In the genomic region with DNA sequence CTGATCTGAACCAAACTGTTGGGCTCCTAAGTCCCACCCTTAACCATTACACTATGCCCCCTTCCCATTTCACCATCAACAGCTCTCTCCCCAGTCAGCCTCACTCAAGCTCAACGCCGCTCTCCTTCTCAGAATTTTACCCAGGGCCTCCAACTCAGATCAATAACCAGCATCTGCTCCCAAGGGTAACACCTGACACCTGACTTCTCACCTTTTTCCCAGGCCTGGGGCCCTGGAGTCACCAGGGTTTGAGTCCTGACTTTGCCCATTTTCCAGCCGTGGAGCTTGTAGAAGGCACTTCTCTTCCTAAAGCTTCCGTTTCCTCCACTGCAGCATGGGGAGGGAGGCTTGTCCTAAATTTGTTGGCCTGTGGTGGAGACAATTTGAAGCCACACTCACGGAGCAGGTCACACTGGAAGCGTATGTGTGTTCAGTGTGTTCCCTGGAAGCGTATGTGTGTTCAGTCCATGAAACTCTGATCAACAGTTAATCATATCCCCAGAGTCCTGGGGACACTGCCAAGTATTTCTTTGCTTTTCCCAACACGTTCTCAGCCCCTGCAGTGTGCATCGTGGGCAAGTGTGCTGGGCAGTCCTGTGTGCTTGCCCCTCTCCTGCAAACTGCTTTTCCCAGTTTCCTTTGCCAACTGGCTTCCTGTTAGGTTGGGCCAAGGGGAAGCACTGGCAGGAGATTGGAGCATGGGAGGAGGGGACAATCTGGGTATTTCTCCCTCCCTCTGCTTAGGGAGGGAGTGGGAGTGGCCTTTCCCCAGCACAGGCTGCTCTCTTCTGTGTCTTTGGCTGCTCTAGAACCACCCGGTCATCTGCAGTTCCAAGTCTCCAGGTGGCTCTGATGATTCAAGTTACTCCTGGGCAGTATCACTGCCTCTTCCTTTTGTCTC, we compare ENCODE assay signal across 8 cellular contexts. TPM values are rescaled to one million over a fixed set of nuclear protein-coding genes. Genes with fewer than 3 reads are reported as not detected.
DNase-seq lines count a peak whose midpoint lies in the region; ATAC-seq and TF ChIP-seq lines count a peak whose summit lies in the region.

No MANE protein-coding gene starts in this region.

- H3K4me1 Mint-ChIP-seq in natural killer cell, result peaks cover 46 to 84% of the 10 kb centered on the region in 2 donors
- peaks cover 47% of the 10 kb centered on the region for H3K4me1 Mint-ChIP-seq in activated CD4-positive, alpha-beta T cell treated with anti-CD3 and anti-CD28 coated beads, Interleukin-2, amount 10 ng/mL, durations not matched to agents 24 days and 14 days
- H3K4me1 Mint-ChIP-seq in CD4-positive, alpha-beta T cell (ENCODE audit: low read depth), result peaks cover 20% of the 10 kb centered on the region

- H3K36me3 Mint-ChIP-seq in natural killer cell, result no peaks in the 10 kb centered on the region
- H3K36me3 Mint-ChIP-seq in activated CD4-positive, alpha-beta T cell treated with anti-CD3 and anti-CD28 coated beads, Interleukin-2, amount 10 ng/mL, durations not matched to agents 24 days and 14 days (ENCODE audit: low read depth), result no peaks in the 10 kb centered on the region
- H3K36me3 Mint-ChIP-seq in CD4-positive, alpha-beta T cell (ENCODE audit: low read depth), result no peaks in the 10 kb centered on the region

- H3K27ac ChIP-seq in CD4-positive, alpha-beta T cell (ENCODE audit: low read depth, low read length), result no peak overlapping the region

- TF ChIP-seq CTCF in natural killer cell (IDR thresholded peaks at IDR 0.05), result no peak
- no peak for TF ChIP-seq CTCF in GM20000 (IDR thresholded peaks at IDR 0.05; ENCODE audit: extremely low read depth, missing control alignments)
- no peak for TF ChIP-seq CTCF in CD4-positive, alpha-beta T cell (IDR thresholded peaks at IDR 0.05)

- CTCF ChIA-PET in CD4-positive, alpha-beta T cell (lab: Charles Lee), result no interaction called here

- H3K4me3 Mint-ChIP-seq in natural killer cell, result no peak overlapping the region
- H3K4me3 Mint-ChIP-seq in activated CD4-positive, alpha-beta T cell treated with anti-CD3 and anti-CD28 coated beads, Interleukin-2, amount 10 ng/mL, durations not matched to agents 24 days and 14 days, result no peak overlapping the region
- no peak overlapping the region for H3K4me3 Mint-ChIP-seq in CD4-positive, alpha-beta T cell

- peak overlapping the region; percentile 47 to 63 for H3K27ac Mint-ChIP-seq in natural killer cell
- H3K27ac Mint-ChIP-seq in activated CD4-positive, alpha-beta T cell treated with anti-CD3 and anti-CD28 coated beads, Interleukin-2, amount 10 ng/mL, durations not matched to agents 24 days and 14 days, result no peak overlapping the region
- H3K27ac Mint-ChIP-seq in CD4-positive, alpha-beta T cell, result no peak overlapping the region

- no peak for ATAC-seq in natural killer cell
- no peak for ATAC-seq in CD4-positive, alpha-beta T cell (ENCODE audit: poor library complexity)

- DNase-seq in DMS 273 (lab: John Stamatoyannopoulos, UW; ENCODE audit: unreplicated experiment), result peak; percentile 69
- DNase-seq in NCI-H2029 treated with DMSO at 0.1 percent for 48 hours (lab: John Stamatoyannopoulos, UW), result peak; percentile 91
- DNase-seq in dermis blood vessel endothelial cell, result peak; percentile 77
- DNase-seq in natural killer cell, result no peak
- no peak for DNase-seq in NCI-H524 treated with DMSO at 0.1 percent for 48 hours (lab: John Stamatoyannopoulos, UW)
- no peak for DNase-seq in activated CD4-positive, alpha-beta T cell treated with anti-CD3 and anti-CD28 coated beads, Interleukin-2, amount 10 ng/mL, durations not matched to agents 24 days and 14 days
- DNase-seq in GM20000 (ENCODE audit: low spot score), result no peak
- DNase-seq in CD4-positive, alpha-beta T cell, result no peak

- no peaks in the 10 kb centered on the region for H3K9me3 ChIP-seq in CD4-positive, alpha-beta T cell (ENCODE audit: control insufficient read depth, low read length)

- POLR2A ChIA-PET in CD4-positive, alpha-beta T cell (lab: Charles Lee), result no interaction called here

- no peaks in the 10 kb centered on the region for H3K27me3 Mint-ChIP-seq in natural killer cell (ENCODE audit: low read depth in 2 of 2)
- H3K27me3 Mint-ChIP-seq in activated CD4-positive, alpha-beta T cell treated with anti-CD3 and anti-CD28 coated beads, Interleukin-2, amount 10 ng/mL, durations not matched to agents 24 days and 14 days, result peaks cover 5% of the 10 kb centered on the region
- no peaks in the 10 kb centered on the region for H3K27me3 Mint-ChIP-seq in CD4-positive, alpha-beta T cell

- H3K9me3 Mint-ChIP-seq in natural killer cell, result no peaks in the 10 kb centered on the region
- no peaks in the 10 kb centered on the region for H3K9me3 Mint-ChIP-seq in activated CD4-positive, alpha-beta T cell treated with anti-CD3 and anti-CD28 coated beads, Interleukin-2, amount 10 ng/mL, durations not matched to agents 24 days and 14 days
- H3K9me3 Mint-ChIP-seq in CD4-positive, alpha-beta T cell, result no peaks in the 10 kb centered on the region

- intact Hi-C loops in natural killer cell (cut with micrococcal nuclease), result no loop called here
- intact Hi-C loops in activated CD4-positive, alpha-beta T cell treated with anti-CD3 and anti-CD28 coated beads, Interleukin-2, amount 10 ng/mL, durations not matched to agents 24 days and 14 days (cut with micrococcal nuclease), result no loop called here
- intact Hi-C loops in CD4-positive, alpha-beta T cell (cut with DNase I, micrococcal nuclease), result no loop called here

- H3K27me3 ChIP-seq in CD4-positive, alpha-beta T cell (ENCODE audit: control insufficient read depth, insufficient read depth, low read length), result no peaks in the 10 kb centered on the region

RNA-seq across cellular contexts. Expression of a gene that starts 36.9 kb away (rescaled TPM):
- 18.7 and 25.6 TPM in 2 replicates for total RNA-seq in dermis blood vessel endothelial cell
- total RNA-seq in natural killer cell, result 10 to 100 TPM; 25.0 to 34.9 (median 33.0) TPM
- 26.4 and 32.5 TPM in 2 replicates for total RNA-seq in activated CD4-positive, alpha-beta T cell treated with anti-CD3 and anti-CD28 coated beads, Interleukin-2, amount 10 ng/mL, durations not matched to agents 24 days and 14 days
- 1 to 10 TPM in 1 of 2 experiments, under 1 TPM in 1; 0.89 to 1.7 TPM for total RNA-seq in CD4-positive, alpha-beta T cell

Comparison
In these comparisons a context has a peak if more than half of its experiments do, and no peak if none do; other contexts are left out.
1. DNase-seq: peak in DMS 273 (single experiment), NCI-H2029 treated with DMSO at 0.1 percent for 48 hours (single experiment) and dermis blood vessel endothelial cell (single experiment); none in natural killer cell (single experiment), NCI-H524 treated with DMSO at 0.1 percent for 48 hours (single experiment), activated CD4-positive, alpha-beta T cell treated with anti-CD3 and anti-CD28 coated beads, Interleukin-2, amount 10 ng/mL, durations not matched to agents 24 days and 14 days (single experiment), GM20000 (single experiment) and CD4-positive, alpha-beta T cell (0 of 10).
2. H3K27ac Mint-ChIP-seq: peak in natural killer cell (2 of 2); none in activated CD4-positive, alpha-beta T cell treated with anti-CD3 and anti-CD28 coated beads, Interleukin-2, amount 10 ng/mL, durations not matched to agents 24 days and 14 days (single experiment) and CD4-positive, alpha-beta T cell (single experiment).